16 cellular contexts compared by ENCODE assay signal in genomic region chr7:92613214-92613613, GRCh38. TPM values are rescaled to one million over a fixed set of nuclear protein-coding genes. Genes with fewer than 3 reads are reported as not detected.
DNase-seq lines count a peak whose midpoint lies in the region; ATAC-seq and TF ChIP-seq lines count a peak whose summit lies in the region.
"Had no signal": no experiment of that assay in that cellular context is flagged by ENCODE, and none has a peak within 500 bp of the region (broad histone marks: within the 10 kb centered on the region; RNA-seq: fewer than 3 reads in every experiment).

No MANE protein-coding gene starts in this region.

- H3K27ac Mint-ChIP-seq in CD4-positive, alpha-beta memory T cell = peak overlapping the region in 4 of 7 donors; percentile 29 to 34 (median 30)
- peak overlapping the region; percentile 82 for H3K27ac Mint-ChIP-seq in activated T-helper 17 cell treated with anti-CD3 and anti-CD28 coated beads, Interleukin-2, amount 50 U/mL, for 72 hours

- intact Hi-C loops in CD4-positive, alpha-beta memory T cell (cut with micrococcal nuclease) = no loop called here

- CTCF ChIA-PET in CD4-positive, alpha-beta memory T cell (lab: Charles Lee; ENCODE audit: partially characterized antibody) = interaction anchor here (0.7 to 4.2 kb wide), 7 partner anchors 7 to 443 kb away, joined by 3 to 29 read pairs (median 4); partner anchors contain the start of gene FAM133B
- CTCF ChIA-PET in HEK293 (lab: Yijun Ruan, JAX) = interaction anchor here (0.5 to 1.1 kb wide), 2 partner anchors 152 to 419 kb away, joined by 3 read pairs; no protein-coding TSS in a partner anchor

- no peak overlapping the region for H3K4me3 Mint-ChIP-seq in CD4-positive, alpha-beta memory T cell
- peak overlapping the region; percentile 44 for H3K4me3 Mint-ChIP-seq in activated T-helper 17 cell treated with anti-CD3 and anti-CD28 coated beads, Interleukin-2, amount 50 U/mL, for 72 hours

- no peak for TF ChIP-seq CTCF in HEK293 (tag by site-specific recombination; IDR thresholded peaks at IDR 0.05)

- H3K9me3 ChIP-seq in CD4-positive, alpha-beta memory T cell (ENCODE audit: control insufficient read depth in 1 of 2, low read length in 2 of 2) = no peaks in the 10 kb centered on the region
- no peaks in the 10 kb centered on the region for H3K9me3 ChIP-seq in HEK293 (ENCODE audit: control insufficient read depth, insufficient read depth, low read depth, low read length)
- H3K9me3 ChIP-seq: colonic mucosa, right lobe of liver, stomach, uterus had no signal

- DNase-seq in CD4-positive, alpha-beta memory T cell = no peak
- DNase-seq in myocyte (ENCODE audit: low read depth) (peak; percentile 61), amygdala (lab: John Stamatoyannopoulos, UW) (no peak), globus pallidus (ENCODE audit: low spot score) (no peak)
- DNase-seq in stimulated activated CD4-positive, alpha-beta T cell treated with anti-CD3 and anti-CD28 coated beads, Interleukin-15, amount 100 ng/mL, for 24 hours = no peak
- DNase-seq: colonic mucosa; foreskin keratinocyte; H7; left cardiac atrium; NCI-H187; NK-92 treated with Interleukin-12 subunit alpha and Interleukin-12 subunit beta, amount 100 ng/mL, for 24 hours; right lobe of liver; stomach; uterus had no signal

- H3K27me3 Mint-ChIP-seq in CD4-positive, alpha-beta memory T cell = no peaks in the 10 kb centered on the region
- no peaks in the 10 kb centered on the region for H3K27me3 Mint-ChIP-seq in activated T-helper 17 cell treated with anti-CD3 and anti-CD28 coated beads, Interleukin-2, amount 50 U/mL, for 72 hours

- H3K36me3 Mint-ChIP-seq in CD4-positive, alpha-beta memory T cell = peaks cover 31 to 45% of the 10 kb centered on the region in 2 donors
- peaks cover 88% of the 10 kb centered on the region for H3K36me3 Mint-ChIP-seq in activated T-helper 17 cell treated with anti-CD3 and anti-CD28 coated beads, Interleukin-2, amount 50 U/mL, for 72 hours (ENCODE audit: low read depth)

- H3K27ac ChIP-seq in CD4-positive, alpha-beta memory T cell (ENCODE audit: low read depth, low read length) = no peak overlapping the region
- H3K27ac ChIP-seq in HEK293 (ENCODE audit: extremely low read depth, low read depth, low read length) = no peak overlapping the region
- H3K27ac ChIP-seq: colonic mucosa, foreskin keratinocyte, right lobe of liver, stomach, uterus had no signal

- peaks cover 4 to 9% (median 6%) of the 10 kb centered on the region in 4 donors for H3K4me1 Mint-ChIP-seq in CD4-positive, alpha-beta memory T cell
- peaks cover 17% of the 10 kb centered on the region for H3K4me1 Mint-ChIP-seq in activated T-helper 17 cell treated with anti-CD3 and anti-CD28 coated beads, Interleukin-2, amount 50 U/mL, for 72 hours

- peaks cover 0 to 1% (median 0%) of the 10 kb centered on the region in 8 donors for H3K9me3 Mint-ChIP-seq in CD4-positive, alpha-beta memory T cell
- H3K9me3 Mint-ChIP-seq in activated T-helper 17 cell treated with anti-CD3 and anti-CD28 coated beads, Interleukin-2, amount 50 U/mL, for 72 hours = no peaks in the 10 kb centered on the region

- POLR2A ChIA-PET in CD4-positive, alpha-beta memory T cell (lab: Charles Lee; ENCODE audit: partially characterized antibody) = no interaction called here
- POLR2A ChIA-PET in HEK293 (lab: Yijun Ruan, JAX) = no interaction called here

- peak; percentile 28 for ATAC-seq in activated T-helper 17 cell treated with anti-CD3 and anti-CD28 coated beads, Interleukin-2, amount 50 U/mL, for 72 hours (replicated peaks)
- ATAC-seq: foreskin keratinocyte, left cardiac atrium, right lobe of liver had no signal

- H3K4me1 ChIP-seq in CD4-positive, alpha-beta memory T cell (ENCODE audit: insufficient read depth, low read length) = peaks cover 9% of the 10 kb centered on the region
- peaks cover 2% of the 10 kb centered on the region; the same call in 1 of the 2 replicates for H3K4me1 ChIP-seq in HEK293 (ENCODE audit: control insufficient read depth, insufficient read depth, low read length)
- H3K4me1 ChIP-seq: colonic mucosa, uterus had no signal

- H3K4me3 ChIP-seq in CD4-positive, alpha-beta memory T cell (ENCODE audit: low read length in 2 of 2) = no peak overlapping the region
- no peak overlapping the region for H3K4me3 ChIP-seq in HEK293 (ENCODE audit: low read depth, low read length)
- H3K4me3 ChIP-seq: colonic mucosa, right lobe of liver, stomach, uterus had no signal

- H3K27me3 ChIP-seq in CD4-positive, alpha-beta memory T cell (ENCODE audit: insufficient read depth, low read length) = no peaks in the 10 kb centered on the region
- H3K27me3 ChIP-seq: colonic mucosa, foreskin keratinocyte, right lobe of liver, stomach, uterus had no signal

- H3K36me3 ChIP-seq in CD4-positive, alpha-beta memory T cell (ENCODE audit: insufficient read depth, low read length) = peaks cover 39% of the 10 kb centered on the region
- H3K36me3 ChIP-seq in HEK293 (ENCODE audit: control insufficient read depth in 2 of 2, insufficient read depth in 1 of 2, low read length in 2 of 2) = peaks cover 0 to 25% of the 10 kb centered on the region in 2 experiments; a peak in 1 of 3 replicates
- H3K36me3 ChIP-seq: colonic mucosa, uterus had no signal

TF ChIP-seq in HEK293, 187 proteins besides CTCF, POLR2A, EP300 and RAD21:
- TF ChIP-seq SCRT1 (tag by site-specific recombination; IDR thresholded peaks at IDR 0.05; ENCODE audit: borderline replicate concordance) (peak; percentile 88), ZNF292 (tag by site-specific recombination; IDR thresholded peaks at IDR 0.05; ENCODE audit: borderline replicate concordance, low read depth) (no peak), ZNF138 (tag by site-specific recombination; IDR thresholded peaks at IDR 0.05; ENCODE audit: borderline replicate concordance) (no peak), PBX3 (CRISPR knock-in tag; IDR thresholded peaks at IDR 0.05) (no peak), SP2 (tag by site-specific recombination; IDR thresholded peaks at IDR 0.05) (no peak), REPIN1 (tag by site-specific recombination; IDR thresholded peaks at IDR 0.05; ENCODE audit: low read depth) (no peak), SCRT2 (tag by site-specific recombination; IDR thresholded peaks at IDR 0.05) (peak; percentile 94)

RNA-seq across cellular contexts. Expression of gene FAM133B, which starts 23.0 kb away (rescaled TPM):
- total RNA-seq in CD4-positive, alpha-beta memory T cell = 10 to 100 TPM; 37.1 to 43.7 TPM
- polyA plus RNA-seq in CD4-positive, alpha-beta memory T cell = 10 to 100 TPM; 13.2 to 23.6 TPM
- total RNA-seq in activated T-helper 17 cell treated with anti-CD3 and anti-CD28 coated beads, Interleukin-2, amount 50 U/mL, for 72 hours = 10 to 100 TPM; 27.9 to 31.4 TPM
- total RNA-seq in myocyte = 23.9 and 26.9 TPM in 2 replicates
- 15.4 TPM for polyA plus RNA-seq in myocyte (2012)
